In the genomic region with DNA sequence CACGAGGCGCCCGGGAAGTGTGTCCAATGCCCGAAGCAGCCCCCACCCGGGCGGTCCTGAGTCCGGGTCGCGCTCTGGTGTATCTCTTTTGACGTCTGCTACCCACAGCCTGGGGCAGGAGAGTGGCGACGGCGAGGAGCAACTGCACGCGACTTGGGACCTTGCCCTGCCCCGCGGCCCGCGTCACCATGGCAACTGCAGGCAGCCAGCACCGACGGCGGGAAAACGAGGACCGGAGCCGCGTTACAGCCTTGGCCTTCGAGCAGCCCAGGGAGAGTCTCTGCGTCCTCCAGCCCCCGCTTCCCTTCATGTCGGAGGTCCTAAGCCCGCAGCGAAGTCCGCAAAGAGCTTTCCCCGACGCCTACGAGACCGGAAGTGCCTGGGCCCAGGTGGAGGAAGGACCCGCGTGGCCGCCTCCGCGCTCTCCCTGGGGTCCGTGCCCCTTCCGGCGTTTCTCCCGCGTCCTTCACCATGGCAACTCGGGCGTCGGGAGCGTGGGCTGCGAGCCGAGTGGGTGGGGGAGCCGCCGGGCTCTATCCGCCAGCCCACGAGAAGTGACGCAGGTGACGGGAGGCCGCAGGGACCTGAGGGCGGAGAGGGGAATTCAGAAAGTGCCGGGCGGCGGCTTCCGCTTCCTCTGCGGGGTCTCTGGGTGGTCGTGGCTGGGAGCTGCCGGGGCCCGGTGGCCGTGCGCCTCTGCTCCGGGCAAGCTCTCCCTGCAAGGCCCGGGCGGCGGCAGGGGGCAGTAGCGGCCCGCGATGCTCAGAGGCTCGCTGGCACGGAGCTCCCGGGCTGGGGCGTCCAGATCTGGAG, we compare ENCODE assay signal across 1 cellular context.
TF ChIP-seq lines count a peak whose summit lies in the region.

No MANE protein-coding gene starts in this region.

TF ChIP-seq in WTC11, 78 proteins besides CTCF, POLR2A, EP300 and RAD21 (continued from another document and continues in another):
- TF ChIP-seq, protein P1, sequence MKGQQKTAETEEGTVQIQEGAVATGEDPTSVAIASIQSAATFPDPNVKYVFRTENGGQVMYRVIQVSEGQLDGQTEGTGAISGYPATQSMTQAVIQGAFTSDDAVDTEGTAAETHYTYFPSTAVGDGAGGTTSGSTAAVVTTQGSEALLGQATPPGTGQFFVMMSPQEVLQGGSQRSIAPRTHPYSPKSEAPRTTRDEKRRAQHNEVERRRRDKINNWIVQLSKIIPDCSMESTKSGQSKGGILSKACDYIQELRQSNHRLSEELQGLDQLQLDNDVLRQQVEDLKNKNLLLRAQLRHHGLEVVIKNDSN (CRISPR knock-in tag; IDR thresholded peaks at IDR 0.05), result peak; percentile 72; the same call in 1 of the 2 replicates
- TF ChIP-seq, protein P2, sequence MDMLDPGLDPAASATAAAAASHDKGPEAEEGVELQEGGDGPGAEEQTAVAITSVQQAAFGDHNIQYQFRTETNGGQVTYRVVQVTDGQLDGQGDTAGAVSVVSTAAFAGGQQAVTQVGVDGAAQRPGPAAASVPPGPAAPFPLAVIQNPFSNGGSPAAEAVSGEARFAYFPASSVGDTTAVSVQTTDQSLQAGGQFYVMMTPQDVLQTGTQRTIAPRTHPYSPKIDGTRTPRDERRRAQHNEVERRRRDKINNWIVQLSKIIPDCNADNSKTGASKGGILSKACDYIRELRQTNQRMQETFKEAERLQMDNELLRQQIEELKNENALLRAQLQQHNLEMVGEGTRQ (CRISPR knock-in tag; IDR thresholded peaks at IDR 0.05), result peak; percentile 29; the same call in 1 of the 2 replicates
- TF ChIP-seq, protein P3, sequence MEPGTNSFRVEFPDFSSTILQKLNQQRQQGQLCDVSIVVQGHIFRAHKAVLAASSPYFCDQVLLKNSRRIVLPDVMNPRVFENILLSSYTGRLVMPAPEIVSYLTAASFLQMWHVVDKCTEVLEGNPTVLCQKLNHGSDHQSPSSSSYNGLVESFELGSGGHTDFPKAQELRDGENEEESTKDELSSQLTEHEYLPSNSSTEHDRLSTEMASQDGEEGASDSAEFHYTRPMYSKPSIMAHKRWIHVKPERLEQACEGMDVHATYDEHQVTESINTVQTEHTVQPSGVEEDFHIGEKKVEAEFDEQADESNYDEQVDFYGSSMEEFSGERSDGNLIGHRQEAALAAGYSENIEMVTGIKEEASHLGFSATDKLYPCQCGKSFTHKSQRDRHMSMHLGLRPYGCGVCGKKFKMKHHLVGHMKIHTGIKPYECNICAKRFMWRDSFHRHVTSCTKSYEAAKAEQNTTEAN (CRISPR knock-in tag; IDR thresholded peaks at IDR 0.05), result peak; percentile 27; the same call in 1 of the 2 replicates
- TF ChIP-seq ESRRA (CRISPR knock-in tag; IDR thresholded peaks at IDR 0.05; ENCODE audit: borderline replicate concordance) (no peak; the same call in 1 of the 2 replicates), IRF2 (CRISPR knock-in tag; IDR thresholded peaks at IDR 0.05; ENCODE audit: borderline replicate concordance, low read depth) (no peak), GABPB1 (CRISPR knock-in tag; IDR thresholded peaks at IDR 0.05) (no peak), SOX15 (CRISPR knock-in tag; IDR thresholded peaks at IDR 0.05) (no peak), TCF7 (CRISPR knock-in tag; IDR thresholded peaks at IDR 0.05; ENCODE audit: low read depth) (no peak), ZNF317 (CRISPR knock-in tag; IDR thresholded peaks at IDR 0.05; ENCODE audit: borderline replicate concordance, low read depth) (0 out of 2 replicates have a peak, but pooled peaks have one; percentile 42), ZBTB21 (CRISPR knock-in tag; IDR thresholded peaks at IDR 0.05; ENCODE audit: borderline replicate concordance) (peak; percentile 56; the same call in 1 of the 2 replicates), EMX1 (CRISPR knock-in tag; IDR thresholded peaks at IDR 0.05) (no peak), TEAD1 (CRISPR knock-in tag; IDR thresholded peaks at IDR 0.05) (peak; percentile 64; the same call in 1 of the 2 replicates), CBFB (CRISPR knock-in tag; IDR thresholded peaks at IDR 0.05; ENCODE audit: low read depth) (no peak), NFATC4 (CRISPR knock-in tag; IDR thresholded peaks at IDR 0.05) (no peak), ZNF219 (CRISPR knock-in tag; IDR thresholded peaks at IDR 0.05; ENCODE audit: borderline replicate concordance) (0 out of 2 replicates have a peak, but pooled peaks have one; percentile 44), ZNF138 (CRISPR knock-in tag; conservative IDR thresholded peaks at IDR 0.05) (0 out of 2 replicates have a peak, but pooled peaks have one; percentile 24), ETV6 (CRISPR knock-in tag; IDR thresholded peaks at IDR 0.05) (no peak; the same call in none of the 2 replicates), MYBL2 (CRISPR knock-in tag; IDR thresholded peaks at IDR 0.05) (no peak), JUN (CRISPR knock-in tag; IDR thresholded peaks at IDR 0.05) (peak; percentile 84), ZNF121 (CRISPR knock-in tag; IDR thresholded peaks at IDR 0.05) (no peak; the same call in 1 of the 2 replicates), MXD4 (CRISPR knock-in tag; IDR thresholded peaks at IDR 0.05; ENCODE audit: borderline replicate concordance) (no peak)
- TF ChIP-seq, protein P4, sequence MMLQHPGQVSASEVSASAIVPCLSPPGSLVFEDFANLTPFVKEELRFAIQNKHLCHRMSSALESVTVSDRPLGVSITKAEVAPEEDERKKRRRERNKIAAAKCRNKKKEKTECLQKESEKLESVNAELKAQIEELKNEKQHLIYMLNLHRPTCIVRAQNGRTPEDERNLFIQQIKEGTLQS (CRISPR knock-in tag; conservative IDR thresholded peaks at IDR 0.05), result no peak
- TF ChIP-seq, protein P5, sequence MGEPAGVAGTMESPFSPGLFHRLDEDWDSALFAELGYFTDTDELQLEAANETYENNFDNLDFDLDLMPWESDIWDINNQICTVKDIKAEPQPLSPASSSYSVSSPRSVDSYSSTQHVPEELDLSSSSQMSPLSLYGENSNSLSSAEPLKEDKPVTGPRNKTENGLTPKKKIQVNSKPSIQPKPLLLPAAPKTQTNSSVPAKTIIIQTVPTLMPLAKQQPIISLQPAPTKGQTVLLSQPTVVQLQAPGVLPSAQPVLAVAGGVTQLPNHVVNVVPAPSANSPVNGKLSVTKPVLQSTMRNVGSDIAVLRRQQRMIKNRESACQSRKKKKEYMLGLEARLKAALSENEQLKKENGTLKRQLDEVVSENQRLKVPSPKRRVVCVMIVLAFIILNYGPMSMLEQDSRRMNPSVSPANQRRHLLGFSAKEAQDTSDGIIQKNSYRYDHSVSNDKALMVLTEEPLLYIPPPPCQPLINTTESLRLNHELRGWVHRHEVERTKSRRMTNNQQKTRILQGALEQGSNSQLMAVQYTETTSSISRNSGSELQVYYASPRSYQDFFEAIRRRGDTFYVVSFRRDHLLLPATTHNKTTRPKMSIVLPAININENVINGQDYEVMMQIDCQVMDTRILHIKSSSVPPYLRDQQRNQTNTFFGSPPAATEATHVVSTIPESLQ (CRISPR knock-in tag; IDR thresholded peaks at IDR 0.05), result no peak
- TF ChIP-seq, protein P6, sequence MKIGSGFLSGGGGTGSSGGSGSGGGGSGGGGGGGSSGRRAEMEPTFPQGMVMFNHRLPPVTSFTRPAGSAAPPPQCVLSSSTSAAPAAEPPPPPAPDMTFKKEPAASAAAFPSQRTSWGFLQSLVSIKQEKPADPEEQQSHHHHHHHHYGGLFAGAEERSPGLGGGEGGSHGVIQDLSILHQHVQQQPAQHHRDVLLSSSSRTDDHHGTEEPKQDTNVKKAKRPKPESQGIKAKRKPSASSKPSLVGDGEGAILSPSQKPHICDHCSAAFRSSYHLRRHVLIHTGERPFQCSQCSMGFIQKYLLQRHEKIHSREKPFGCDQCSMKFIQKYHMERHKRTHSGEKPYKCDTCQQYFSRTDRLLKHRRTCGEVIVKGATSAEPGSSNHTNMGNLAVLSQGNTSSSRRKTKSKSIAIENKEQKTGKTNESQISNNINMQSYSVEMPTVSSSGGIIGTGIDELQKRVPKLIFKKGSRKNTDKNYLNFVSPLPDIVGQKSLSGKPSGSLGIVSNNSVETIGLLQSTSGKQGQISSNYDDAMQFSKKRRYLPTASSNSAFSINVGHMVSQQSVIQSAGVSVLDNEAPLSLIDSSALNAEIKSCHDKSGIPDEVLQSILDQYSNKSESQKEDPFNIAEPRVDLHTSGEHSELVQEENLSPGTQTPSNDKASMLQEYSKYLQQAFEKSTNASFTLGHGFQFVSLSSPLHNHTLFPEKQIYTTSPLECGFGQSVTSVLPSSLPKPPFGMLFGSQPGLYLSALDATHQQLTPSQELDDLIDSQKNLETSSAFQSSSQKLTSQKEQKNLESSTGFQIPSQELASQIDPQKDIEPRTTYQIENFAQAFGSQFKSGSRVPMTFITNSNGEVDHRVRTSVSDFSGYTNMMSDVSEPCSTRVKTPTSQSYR (CRISPR knock-in tag; IDR thresholded peaks at IDR 0.05), result no peak
- TF ChIP-seq, protein P7, sequence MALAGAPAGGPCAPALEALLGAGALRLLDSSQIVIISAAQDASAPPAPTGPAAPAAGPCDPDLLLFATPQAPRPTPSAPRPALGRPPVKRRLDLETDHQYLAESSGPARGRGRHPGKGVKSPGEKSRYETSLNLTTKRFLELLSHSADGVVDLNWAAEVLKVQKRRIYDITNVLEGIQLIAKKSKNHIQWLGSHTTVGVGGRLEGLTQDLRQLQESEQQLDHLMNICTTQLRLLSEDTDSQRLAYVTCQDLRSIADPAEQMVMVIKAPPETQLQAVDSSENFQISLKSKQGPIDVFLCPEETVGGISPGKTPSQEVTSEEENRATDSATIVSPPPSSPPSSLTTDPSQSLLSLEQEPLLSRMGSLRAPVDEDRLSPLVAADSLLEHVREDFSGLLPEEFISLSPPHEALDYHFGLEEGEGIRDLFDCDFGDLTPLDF (CRISPR knock-in tag; IDR thresholded peaks at IDR 0.05), result 0 out of 2 replicates have a peak, but pooled peaks have one; percentile 60
- TF ChIP-seq, protein P8, sequence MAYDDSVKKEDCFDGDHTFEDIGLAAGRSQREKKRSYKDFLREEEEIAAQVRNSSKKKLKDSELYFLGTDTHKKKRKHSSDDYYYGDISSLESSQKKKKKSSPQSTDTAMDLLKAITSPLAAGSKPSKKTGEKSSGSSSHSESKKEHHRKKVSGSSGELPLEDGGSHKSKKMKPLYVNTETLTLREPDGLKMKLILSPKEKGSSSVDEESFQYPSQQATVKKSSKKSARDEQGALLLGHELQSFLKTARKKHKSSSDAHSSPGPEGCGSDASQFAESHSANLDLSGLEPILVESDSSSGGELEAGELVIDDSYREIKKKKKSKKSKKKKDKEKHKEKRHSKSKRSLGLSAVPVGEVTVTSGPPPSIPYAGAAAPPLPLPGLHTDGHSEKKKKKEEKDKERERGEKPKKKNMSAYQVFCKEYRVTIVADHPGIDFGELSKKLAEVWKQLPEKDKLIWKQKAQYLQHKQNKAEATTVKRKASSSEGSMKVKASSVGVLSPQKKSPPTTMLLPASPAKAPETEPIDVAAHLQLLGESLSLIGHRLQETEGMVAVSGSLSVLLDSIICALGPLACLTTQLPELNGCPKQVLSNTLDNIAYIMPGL (CRISPR knock-in tag; IDR thresholded peaks at IDR 0.05), result peak; percentile 87
- TF ChIP-seq, protein P9, sequence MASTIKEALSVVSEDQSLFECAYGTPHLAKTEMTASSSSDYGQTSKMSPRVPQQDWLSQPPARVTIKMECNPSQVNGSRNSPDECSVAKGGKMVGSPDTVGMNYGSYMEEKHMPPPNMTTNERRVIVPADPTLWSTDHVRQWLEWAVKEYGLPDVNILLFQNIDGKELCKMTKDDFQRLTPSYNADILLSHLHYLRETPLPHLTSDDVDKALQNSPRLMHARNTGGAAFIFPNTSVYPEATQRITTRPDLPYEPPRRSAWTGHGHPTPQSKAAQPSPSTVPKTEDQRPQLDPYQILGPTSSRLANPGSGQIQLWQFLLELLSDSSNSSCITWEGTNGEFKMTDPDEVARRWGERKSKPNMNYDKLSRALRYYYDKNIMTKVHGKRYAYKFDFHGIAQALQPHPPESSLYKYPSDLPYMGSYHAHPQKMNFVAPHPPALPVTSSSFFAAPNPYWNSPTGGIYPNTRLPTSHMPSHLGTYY (CRISPR knock-in tag; IDR thresholded peaks at IDR 0.05), result no peak
- TF ChIP-seq, protein P10, sequence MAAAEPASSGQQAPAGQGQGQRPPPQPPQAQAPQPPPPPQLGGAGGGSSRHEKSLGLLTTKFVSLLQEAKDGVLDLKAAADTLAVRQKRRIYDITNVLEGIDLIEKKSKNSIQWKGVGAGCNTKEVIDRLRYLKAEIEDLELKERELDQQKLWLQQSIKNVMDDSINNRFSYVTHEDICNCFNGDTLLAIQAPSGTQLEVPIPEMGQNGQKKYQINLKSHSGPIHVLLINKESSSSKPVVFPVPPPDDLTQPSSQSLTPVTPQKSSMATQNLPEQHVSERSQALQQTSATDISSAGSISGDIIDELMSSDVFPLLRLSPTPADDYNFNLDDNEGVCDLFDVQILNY (CRISPR knock-in tag; IDR thresholded peaks at IDR 0.05), result peak; percentile 98
- TF ChIP-seq, protein P11, sequence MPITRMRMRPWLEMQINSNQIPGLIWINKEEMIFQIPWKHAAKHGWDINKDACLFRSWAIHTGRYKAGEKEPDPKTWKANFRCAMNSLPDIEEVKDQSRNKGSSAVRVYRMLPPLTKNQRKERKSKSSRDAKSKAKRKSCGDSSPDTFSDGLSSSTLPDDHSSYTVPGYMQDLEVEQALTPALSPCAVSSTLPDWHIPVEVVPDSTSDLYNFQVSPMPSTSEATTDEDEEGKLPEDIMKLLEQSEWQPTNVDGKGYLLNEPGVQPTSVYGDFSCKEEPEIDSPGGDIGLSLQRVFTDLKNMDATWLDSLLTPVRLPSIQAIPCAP (CRISPR knock-in tag; IDR thresholded peaks at IDR 0.05), result peak; percentile 83; the same call in 1 of the 2 replicates
- TF ChIP-seq, protein P12, sequence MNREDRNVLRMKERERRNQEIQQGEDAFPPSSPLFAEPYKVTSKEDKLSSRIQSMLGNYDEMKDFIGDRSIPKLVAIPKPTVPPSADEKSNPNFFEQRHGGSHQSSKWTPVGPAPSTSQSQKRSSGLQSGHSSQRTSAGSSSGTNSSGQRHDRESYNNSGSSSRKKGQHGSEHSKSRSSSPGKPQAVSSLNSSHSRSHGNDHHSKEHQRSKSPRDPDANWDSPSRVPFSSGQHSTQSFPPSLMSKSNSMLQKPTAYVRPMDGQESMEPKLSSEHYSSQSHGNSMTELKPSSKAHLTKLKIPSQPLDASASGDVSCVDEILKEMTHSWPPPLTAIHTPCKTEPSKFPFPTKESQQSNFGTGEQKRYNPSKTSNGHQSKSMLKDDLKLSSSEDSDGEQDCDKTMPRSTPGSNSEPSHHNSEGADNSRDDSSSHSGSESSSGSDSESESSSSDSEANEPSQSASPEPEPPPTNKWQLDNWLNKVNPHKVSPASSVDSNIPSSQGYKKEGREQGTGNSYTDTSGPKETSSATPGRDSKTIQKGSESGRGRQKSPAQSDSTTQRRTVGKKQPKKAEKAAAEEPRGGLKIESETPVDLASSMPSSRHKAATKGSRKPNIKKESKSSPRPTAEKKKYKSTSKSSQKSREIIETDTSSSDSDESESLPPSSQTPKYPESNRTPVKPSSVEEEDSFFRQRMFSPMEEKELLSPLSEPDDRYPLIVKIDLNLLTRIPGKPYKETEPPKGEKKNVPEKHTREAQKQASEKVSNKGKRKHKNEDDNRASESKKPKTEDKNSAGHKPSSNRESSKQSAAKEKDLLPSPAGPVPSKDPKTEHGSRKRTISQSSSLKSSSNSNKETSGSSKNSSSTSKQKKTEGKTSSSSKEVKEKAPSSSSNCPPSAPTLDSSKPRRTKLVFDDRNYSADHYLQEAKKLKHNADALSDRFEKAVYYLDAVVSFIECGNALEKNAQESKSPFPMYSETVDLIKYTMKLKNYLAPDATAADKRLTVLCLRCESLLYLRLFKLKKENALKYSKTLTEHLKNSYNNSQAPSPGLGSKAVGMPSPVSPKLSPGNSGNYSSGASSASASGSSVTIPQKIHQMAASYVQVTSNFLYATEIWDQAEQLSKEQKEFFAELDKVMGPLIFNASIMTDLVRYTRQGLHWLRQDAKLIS (CRISPR knock-in tag; IDR thresholded peaks at IDR 0.05; ENCODE audit: borderline replicate concordance), result no peak
